Comparison of ENCODE assay signal across 40 cellular contexts in genomic region chr5:99808657-99809230, GRCh38.
"Had no signal": no experiment of that assay in that cellular context is flagged by ENCODE, and none has a peak within 500 bp of the region (broad histone marks: within the 10 kb centered on the region; RNA-seq: fewer than 3 reads in every experiment).

No MANE protein-coding gene starts in this region.

- H3K27ac ChIP-seq: adrenal gland, ascending aorta, body of pancreas, brain microvascular endothelial cell, breast epithelium, cardiac muscle cell, colonic mucosa had no signal

- H3K4me1 Mint-ChIP-seq: activated naive CD4-positive, alpha-beta T cell treated with anti-CD3 and anti-CD28 coated beads, Interleukin-2, amount 10 ng/mL, durations not matched to agents 7 days and 5 days; activated naive CD4-positive, alpha-beta T cell treated with anti-CD3 and anti-CD28 coated beads, Interleukin-2, amount 50 U/mL, for 24 hours; activated naive CD8-positive, alpha-beta T cell treated with anti-CD3 and anti-CD28 coated beads for 36 hours; activated naive CD8-positive, alpha-beta T cell treated with anti-CD3 and anti-CD28 coated beads, Interleukin-2, amount 10 ng/mL, durations not matched to agents 7 days and 5 days; activated naive CD8-positive, alpha-beta T cell treated with anti-CD3 and anti-CD28 coated beads, Interleukin-2, amount 50 U/mL, for 24 hours; activated T-helper 17 cell treated with anti-CD3 and anti-CD28 coated beads, Interleukin-2, amount 50 U/mL, for 72 hours; brain; central memory CD8-positive, alpha-beta T cell had no signal

- H3K9me3 ChIP-seq: adrenal gland, ascending aorta, body of pancreas, breast epithelium, colonic mucosa had no signal

- DNase-seq: activated effector memory CD4-positive, alpha-beta T cell treated with anti-CD3 and anti-CD28 coated beads, Interleukin-2, amount 50 U/mL, for 16 hours; activated effector memory CD4-positive, alpha-beta T cell treated with Interleukin-2 at 50 U/mL for 16 hours; activated gamma-delta T cell; activated gamma-delta T cell treated with Interleukin-2 at 50 U/mL for 16 hours; activated naive CD4-positive, alpha-beta T cell; activated naive CD4-positive, alpha-beta T cell treated with anti-CD3 and anti-CD28 coated beads for 36 hours; activated naive CD4-positive, alpha-beta T cell treated with anti-CD3 and anti-CD28 coated beads, Interleukin-2, amount 10 ng/mL, durations not matched to agents 7 days and 5 days; activated naive CD4-positive, alpha-beta T cell treated with anti-CD3 and anti-CD28 coated beads, Interleukin-2, amount 50 U/mL, for 16 hours; activated naive CD4-positive, alpha-beta T cell treated with Interleukin-2 at 50 U/mL for 16 hours; activated naive CD8-positive, alpha-beta T cell treated with anti-CD3 and anti-CD28 coated beads for 36 hours; activated naive CD8-positive, alpha-beta T cell treated with anti-CD3 and anti-CD28 coated beads, Interleukin-2, amount 10 ng/mL, durations not matched to agents 7 days and 5 days; activated naive CD8-positive, alpha-beta T cell treated with anti-CD3 and anti-CD28 coated beads, Interleukin-2, amount 50 U/mL, for 24 hours; activated T-cell treated with anti-CD3 and anti-CD28 coated beads, Interleukin-2, amount 50 U/mL, for 4 hours; activated T-cell treated with anti-CD3 and anti-CD28 coated beads, Interleukin-2, amount 50 U/mL, for 48 hours; activated T-cell treated with anti-CD3 and anti-CD28 coated beads, Interleukin-2, amount 50 U/mL, for 72 hours; adrenal gland; amniotic stem cell; amygdala; anterior cingulate cortex; aorta; body of pancreas; brain microvascular endothelial cell; caudate nucleus; central memory CD4-positive, alpha-beta T cell; cerebellar nuclear complex; colonic mucosa had no signal

- H3K27ac Mint-ChIP-seq: activated naive CD4-positive, alpha-beta T cell treated with anti-CD3 and anti-CD28 coated beads for 36 hours; activated naive CD4-positive, alpha-beta T cell treated with anti-CD3 and anti-CD28 coated beads, Interleukin-2, amount 10 ng/mL, durations not matched to agents 7 days and 5 days; activated naive CD4-positive, alpha-beta T cell treated with anti-CD3 and anti-CD28 coated beads, Interleukin-2, amount 50 U/mL, for 24 hours; activated naive CD4-positive, alpha-beta T cell treated with anti-CD3 and anti-CD28 coated beads, Interleukin-2, amount 50 U/mL, for 72 hours; activated naive CD8-positive, alpha-beta T cell; activated naive CD8-positive, alpha-beta T cell treated with anti-CD3 and anti-CD28 coated beads for 36 hours; activated naive CD8-positive, alpha-beta T cell treated with anti-CD3 and anti-CD28 coated beads, Interleukin-2, amount 10 ng/mL, durations not matched to agents 7 days and 5 days; activated naive CD8-positive, alpha-beta T cell treated with anti-CD3 and anti-CD28 coated beads, Interleukin-2, amount 50 U/mL, for 24 hours; activated T-cell treated with anti-CD3 and anti-CD28 coated beads, Interleukin-2, amount 50 U/mL, for 72 hours; activated T-helper 1 cell treated with anti-CD3 and anti-CD28 coated beads, Interleukin-12 subunit alpha, Interleukin-12 subunit beta, Interleukin-2, Interleukin-4 antibody, amounts not matched to agents 30 ng/mL and 10 ng/mL and 1 ng/mL, durations not matched to agents 14 hours and 24 hours and 36 hours; activated T-helper 17 cell treated with anti-CD3 and anti-CD28 coated beads, Interleukin-2, amount 50 U/mL, for 72 hours; activated T-helper 2 cell treated with anti-CD3 and anti-CD28 coated beads, Interferon-gamma antibody, Interleukin-2, Interleukin-4, amounts not matched to agents 10 μg/mL and 5 μg/mL and 100 μg/mL, durations not matched to agents 14 hours and 24 hours and 36 hours; brain had no signal

- H3K36me3 ChIP-seq: adrenal gland, ascending aorta, brain microvascular endothelial cell, breast epithelium, cardiac muscle cell, colonic mucosa had no signal

- H3K36me3 Mint-ChIP-seq: activated naive CD4-positive, alpha-beta T cell treated with anti-CD3 and anti-CD28 coated beads, Interleukin-2, amount 10 ng/mL, durations not matched to agents 7 days and 5 days; activated naive CD4-positive, alpha-beta T cell treated with anti-CD3 and anti-CD28 coated beads, Interleukin-2, amount 50 U/mL, for 24 hours; activated naive CD4-positive, alpha-beta T cell treated with anti-CD3 and anti-CD28 coated beads, Interleukin-2, amount 50 U/mL, for 72 hours; activated naive CD8-positive, alpha-beta T cell; activated naive CD8-positive, alpha-beta T cell treated with anti-CD3 and anti-CD28 coated beads for 36 hours; activated naive CD8-positive, alpha-beta T cell treated with anti-CD3 and anti-CD28 coated beads, Interleukin-2, amount 10 ng/mL, durations not matched to agents 7 days and 5 days; brain had no signal

- H3K4me3 ChIP-seq: adrenal gland, ascending aorta, body of pancreas, breast epithelium, cardiac muscle cell, colonic mucosa had no signal

- H3K27me3 ChIP-seq: adrenal gland, ascending aorta, body of pancreas, brain microvascular endothelial cell, breast epithelium, cardiac muscle cell, colonic mucosa had no signal

- H3K9me3 Mint-ChIP-seq: activated naive CD4-positive, alpha-beta T cell treated with anti-CD3 and anti-CD28 coated beads for 36 hours; activated naive CD4-positive, alpha-beta T cell treated with anti-CD3 and anti-CD28 coated beads, Interleukin-2, amount 10 ng/mL, durations not matched to agents 7 days and 5 days; activated naive CD4-positive, alpha-beta T cell treated with anti-CD3 and anti-CD28 coated beads, Interleukin-2, amount 50 U/mL, for 72 hours; activated naive CD8-positive, alpha-beta T cell treated with anti-CD3 and anti-CD28 coated beads, Interleukin-2, amount 10 ng/mL, durations not matched to agents 7 days and 5 days; activated naive CD8-positive, alpha-beta T cell treated with anti-CD3 and anti-CD28 coated beads, Interleukin-2, amount 50 U/mL, for 24 hours; activated T-helper 1 cell treated with anti-CD3 and anti-CD28 coated beads, Interleukin-12 subunit alpha, Interleukin-12 subunit beta, Interleukin-2, Interleukin-4 antibody, amounts not matched to agents 30 ng/mL and 10 ng/mL and 1 ng/mL, durations not matched to agents 14 hours and 24 hours and 36 hours; activated T-helper 17 cell treated with anti-CD3 and anti-CD28 coated beads, Interleukin-2, amount 50 U/mL, for 72 hours; activated T-helper 2 cell treated with anti-CD3 and anti-CD28 coated beads, Interferon-gamma antibody, Interleukin-2, Interleukin-4, amounts not matched to agents 10 μg/mL and 5 μg/mL and 100 μg/mL, durations not matched to agents 14 hours and 24 hours and 36 hours had no signal

- FAIRE-seq: astrocyte, bronchial epithelial cell, colon had no signal

- ATAC-seq: activated naive CD4-positive, alpha-beta T cell treated with anti-CD3 and anti-CD28 coated beads, Interleukin-2, amount 50 U/mL, for 72 hours; activated naive CD8-positive, alpha-beta T cell treated with anti-CD3 and anti-CD28 coated beads, Interleukin-2, amount 50 U/mL, for 24 hours; activated T-cell treated with anti-CD3 and anti-CD28 coated beads, Interleukin-2, amount 50 U/mL, for 4 hours; activated T-cell treated with anti-CD3 and anti-CD28 coated beads, Interleukin-2, amount 50 U/mL, for 72 hours; activated T-helper 17 cell treated with anti-CD3 and anti-CD28 coated beads, Interleukin-2, amount 50 U/mL, for 72 hours; body of pancreas had no signal

- H3K4me3 Mint-ChIP-seq: activated naive CD4-positive, alpha-beta T cell treated with anti-CD3 and anti-CD28 coated beads for 36 hours; activated naive CD4-positive, alpha-beta T cell treated with anti-CD3 and anti-CD28 coated beads, Interleukin-2, amount 10 ng/mL, durations not matched to agents 7 days and 5 days; activated naive CD4-positive, alpha-beta T cell treated with anti-CD3 and anti-CD28 coated beads, Interleukin-2, amount 50 U/mL, for 24 hours; activated naive CD8-positive, alpha-beta T cell; activated naive CD8-positive, alpha-beta T cell treated with anti-CD3 and anti-CD28 coated beads for 36 hours; activated naive CD8-positive, alpha-beta T cell treated with anti-CD3 and anti-CD28 coated beads, Interleukin-2, amount 10 ng/mL, durations not matched to agents 7 days and 5 days; activated naive CD8-positive, alpha-beta T cell treated with anti-CD3 and anti-CD28 coated beads, Interleukin-2, amount 50 U/mL, for 24 hours; activated T-cell treated with anti-CD3 and anti-CD28 coated beads, Interleukin-2, amount 50 U/mL, for 4 hours; activated T-cell treated with anti-CD3 and anti-CD28 coated beads, Interleukin-2, amount 50 U/mL, for 72 hours; activated T-helper 1 cell treated with anti-CD3 and anti-CD28 coated beads, Interleukin-12 subunit alpha, Interleukin-12 subunit beta, Interleukin-2, Interleukin-4 antibody, amounts not matched to agents 30 ng/mL and 10 ng/mL and 1 ng/mL, durations not matched to agents 14 hours and 24 hours and 36 hours; activated T-helper 17 cell treated with anti-CD3 and anti-CD28 coated beads, Interleukin-2, amount 50 U/mL, for 72 hours; brain; central memory CD8-positive, alpha-beta T cell had no signal

- H3K4me1 ChIP-seq: adrenal gland, ascending aorta, body of pancreas, breast epithelium, colonic mucosa had no signal

- H3K27me3 Mint-ChIP-seq: activated naive CD4-positive, alpha-beta T cell treated with anti-CD3 and anti-CD28 coated beads, Interleukin-2, amount 10 ng/mL, durations not matched to agents 7 days and 5 days; activated naive CD4-positive, alpha-beta T cell treated with anti-CD3 and anti-CD28 coated beads, Interleukin-2, amount 50 U/mL, for 24 hours; activated naive CD8-positive, alpha-beta T cell; activated naive CD8-positive, alpha-beta T cell treated with anti-CD3 and anti-CD28 coated beads for 36 hours; activated naive CD8-positive, alpha-beta T cell treated with anti-CD3 and anti-CD28 coated beads, Interleukin-2, amount 10 ng/mL, durations not matched to agents 7 days and 5 days; activated naive CD8-positive, alpha-beta T cell treated with anti-CD3 and anti-CD28 coated beads, Interleukin-2, amount 50 U/mL, for 24 hours; activated T-helper 17 cell treated with anti-CD3 and anti-CD28 coated beads, Interleukin-2, amount 50 U/mL, for 72 hours; brain; central memory CD8-positive, alpha-beta T cell had no signal
